ENCODE assay signal across 8 cellular contexts in genomic region chr1:92029241-92029922, GRCh38. TPM values are rescaled to one million over a fixed set of nuclear protein-coding genes. Genes with fewer than 3 reads are reported as not detected.
DNase-seq lines count a peak whose midpoint lies in the region; ATAC-seq, FAIRE-seq and TF ChIP-seq lines count a peak whose summit lies in the region.

No MANE protein-coding gene starts in this region.

- H3K9me2 ChIP-seq in PC-3 (replicated peaks; ENCODE audit: low read length), result no peaks in the 10 kb centered on the region

- H3K4me3 ChIP-seq in PC-3 (ENCODE audit: low read length) (peak overlapping the region; percentile 99), endothelial cell of umbilical vein (replicated peaks in 1 of 3; ENCODE audit: insufficient read depth in 1 of 3, low read depth in 1 of 3, low read length in 3 of 3) (peak overlapping the region; percentile 15 to 68 (median 49)), parathyroid adenoma (ENCODE audit: low read depth, low read length) (no peak overlapping the region)

- H3K4me2 ChIP-seq in PC-3 (ENCODE audit: low read length) (peak overlapping the region; percentile 93), endothelial cell of umbilical vein (ENCODE audit: insufficient read depth, low read length) (peak overlapping the region; percentile 90), parathyroid adenoma (ENCODE audit: low read length) (peak overlapping the region; percentile 69)

- H3K36me3 ChIP-seq in PC-3 (ENCODE audit: low read depth, low read length) (no peaks in the 10 kb centered on the region), endothelial cell of umbilical vein (ENCODE audit: control insufficient read depth in 2 of 2, extremely low read depth in 1 of 2, insufficient read depth in 2 of 2, low read length in 2 of 2) (no peaks in the 10 kb centered on the region), parathyroid adenoma (ENCODE audit: control insufficient read depth, insufficient read depth, low read length) (no peaks in the 10 kb centered on the region)

- TF ChIP-seq CTCF in PC-3 (conservative IDR thresholded peaks at IDR 0.05; ENCODE audit: low read depth, low read length), result no peak
- TF ChIP-seq CTCF in endothelial cell of umbilical vein (IDR thresholded peaks at IDR 0.05; ENCODE audit: extremely low read depth in 1 of 2, insufficient read depth in 1 of 2, low read depth in 1 of 2, low read length in 2 of 2), result no peak
- no peak for TF ChIP-seq CTCF in parathyroid adenoma (IDR thresholded peaks at IDR 0.05)

- H3K27ac ChIP-seq in PC-3 (ENCODE audit: low read length), result no peak overlapping the region
- peak overlapping the region; percentile 71 for H3K27ac ChIP-seq in endothelial cell of umbilical vein (ENCODE audit: insufficient read depth, low read depth, low read length)
- H3K27ac ChIP-seq in parathyroid adenoma, result no peak overlapping the region

- peaks cover 23% of the 10 kb centered on the region for H3K4me1 ChIP-seq in PC-3 (ENCODE audit: insufficient read depth, low read length)
- H3K4me1 ChIP-seq in endothelial cell of umbilical vein (ENCODE audit: control insufficient read depth, extremely low read depth, insufficient read depth, low read length), result peaks cover 21% of the 10 kb centered on the region
- no peaks in the 10 kb centered on the region for H3K4me1 ChIP-seq in parathyroid adenoma

- intact Hi-C loops in PC-3 (cut with micrococcal nuclease) (no loop called here), endothelial cell of umbilical vein (cut with micrococcal nuclease) (no loop called here)

- ATAC-seq in PC-3 (no peak), HG03108 (IDR thresholded peaks at IDR 0.05; ENCODE audit: unreplicated experiment) (no peak)

- dilution Hi-C loops in endothelial cell of umbilical vein (cut with MboI; ENCODE audit: extremely low pct_ligation_motif_present, low sequenced_read_pairs), result no loop called here

- POLR2A ChIA-PET in PC-3 (lab: Charles Lee; ENCODE audit: unreplicated experiment), result no interaction called here
- POLR2A ChIA-PET in endothelial cell of umbilical vein (lab: Charles Lee), result no interaction called here

- H3K27me3 ChIP-seq in PC-3 (ENCODE audit: low read length), result no peaks in the 10 kb centered on the region
- H3K27me3 ChIP-seq in endothelial cell of umbilical vein (ENCODE audit: control insufficient read depth in 2 of 2, insufficient read depth in 2 of 2, low read length in 2 of 2), result no peaks in the 10 kb centered on the region
- no peaks in the 10 kb centered on the region for H3K27me3 ChIP-seq in parathyroid adenoma (ENCODE audit: control insufficient read depth, insufficient read depth, low read length)

- DNase-seq in ELF-1 (ENCODE audit: low read depth, low spot score) (peak; percentile 10), PC-3 (no peak), endothelial cell of umbilical vein (ENCODE audit: low read depth, low spot score) (peak; percentile 3), frontal cortex (ENCODE audit: low spot score in 2 of 2) (no peak), RPMI8226 (no peak)
- no peak for DNase-seq in activated CD8-positive, alpha-beta memory T cell treated with anti-CD3 and anti-CD28 coated beads, Interleukin-2, amount 50 U/mL, for 4 hours

- H4K20me1 ChIP-seq in PC-3 (ENCODE audit: low read length), result no peaks in the 10 kb centered on the region
- H4K20me1 ChIP-seq in endothelial cell of umbilical vein (replicated peaks; ENCODE audit: control insufficient read depth, extremely low read depth, insufficient read depth, low read length), result no peaks in the 10 kb centered on the region

- H3K79me2 ChIP-seq in PC-3 (ENCODE audit: low read length) (no peaks in the 10 kb centered on the region), endothelial cell of umbilical vein (ENCODE audit: control insufficient read depth, insufficient read depth, low read length) (no peaks in the 10 kb centered on the region), parathyroid adenoma (no peaks in the 10 kb centered on the region)

- no peaks in the 10 kb centered on the region for H3K9me1 ChIP-seq in endothelial cell of umbilical vein (replicated peaks; ENCODE audit: control insufficient read depth, extremely low read depth, insufficient read depth, low read length)

- TSS peak; percentile 47 for BruUV-seq in PC-3 (replicated peaks; lab: Mats Ljungman, UMichigan)
- no TSS peak for BruUV-seq in endothelial cell of umbilical vein (replicated peaks; lab: Mats Ljungman, UMichigan)

- H3K9ac ChIP-seq in PC-3 (ENCODE audit: low read length) (peak overlapping the region; percentile 77), endothelial cell of umbilical vein (replicated peaks; ENCODE audit: extremely low read depth, insufficient read depth, low read length) (peak overlapping the region; percentile 78), parathyroid adenoma (no peak overlapping the region)

- CTCF ChIA-PET in PC-3 (lab: Charles Lee), result interaction anchor here (0.6 kb wide), 1 partner anchor 418 kb away, joined by 3 read pairs; no protein-coding TSS in a partner anchor
- CTCF ChIA-PET in endothelial cell of umbilical vein (lab: Charles Lee), result no interaction called here

- H3F3A ChIP-seq in PC-3 (ENCODE audit: low read length, unreplicated experiment), result no peaks in the 10 kb centered on the region

- no peak for TF ChIP-seq POLR2A in endothelial cell of umbilical vein (IDR thresholded peaks at IDR 0.05; ENCODE audit: low read depth, low read length)

- no peaks in the 10 kb centered on the region for H3K9me3 ChIP-seq in PC-3 (ENCODE audit: low read length)
- H3K9me3 ChIP-seq in endothelial cell of umbilical vein (replicated peaks; ENCODE audit: control insufficient read depth, insufficient read depth, low read length), result no peaks in the 10 kb centered on the region
- no peaks in the 10 kb centered on the region for H3K9me3 ChIP-seq in parathyroid adenoma (ENCODE audit: control insufficient read depth, low read length)

- FAIRE-seq in endothelial cell of umbilical vein (lab: Jason Lieb, UNC), result no peak
- no peak for FAIRE-seq in frontal cortex (lab: Jason Lieb, UNC)

- peak overlapping the region; percentile 94 for H2AFZ ChIP-seq in PC-3 (ENCODE audit: low read length)
- peak overlapping the region; percentile 99 for H2AFZ ChIP-seq in endothelial cell of umbilical vein (ENCODE audit: low read depth, low read length)
- peak overlapping the region; percentile 81 for H2AFZ ChIP-seq in parathyroid adenoma

TF ChIP-seq in endothelial cell of umbilical vein, 7 proteins besides CTCF, POLR2A, EP300 and RAD21:
- TF ChIP-seq MYC (IDR thresholded peaks at IDR 0.05; ENCODE audit: low read depth, low read length) (no peak), POLR2AphosphoS5 (IDR thresholded peaks at IDR 0.05; ENCODE audit: insufficient read depth, low read depth, low read length) (no peak), JUN (IDR thresholded peaks at IDR 0.05; ENCODE audit: borderline replicate concordance, insufficient read depth, insufficient read length, low read depth) (no peak), EZH2 (IDR thresholded peaks at IDR 0.05; ENCODE audit: borderline replicate concordance, low read depth, low read length, severe bottlenecking) (no peak), FOS (IDR thresholded peaks at IDR 0.05; ENCODE audit: borderline replicate concordance, insufficient read depth, low read length) (no peak), GATA2 (IDR thresholded peaks at IDR 0.05; ENCODE audit: insufficient read depth, insufficient read length, low read depth, low read length) (no peak), MAX (IDR thresholded peaks at IDR 0.05; ENCODE audit: insufficient read depth, insufficient read length) (no peak)
TF ChIP-seq in endothelial cell of umbilical vein: peak in this region for 0.

RNA-seq across cellular contexts. Expression of gene EPHX4, which starts 0.4 kb away (rescaled TPM):
- total RNA-seq in PC-3 (2014; rRNA removed) (5.9 and 8.4 TPM in 2 replicates), endothelial cell of umbilical vein (8.7 and 11.2 TPM in 2 replicates), frontal cortex (4.1 TPM)
- 4.3 and 4.5 TPM in 2 replicates for polyA plus RNA-seq in endothelial cell of umbilical vein
- polyA plus RNA-seq in endothelial cell of umbilical vein (2011; cell fraction: cytosol; rRNA removed), result 3.4 and 3.8 TPM in 2 replicates
- polyA plus RNA-seq in endothelial cell of umbilical vein (2011; cell fraction: nucleus; rRNA removed), result 1.9 and 2.8 TPM in 2 replicates
- polyA plus RNA-seq in endothelial cell of umbilical vein (2012), result 2.7 and 4.5 TPM in 2 replicates
- polyA minus RNA-seq in endothelial cell of umbilical vein, result 2.3 and 2.9 TPM in 2 replicates
- polyA minus RNA-seq in endothelial cell of umbilical vein (2011; cell fraction: cytosol; rRNA and poly(A)+ RNA removed), result not detected
- polyA minus RNA-seq in endothelial cell of umbilical vein (2011; cell fraction: nucleus; rRNA and poly(A)+ RNA removed), result 2.6 and 3.7 TPM in 2 replicates

RNA-seq across cellular contexts. Expression of gene SETSIP, which starts 45.8 kb away (rescaled TPM):
- total RNA-seq in PC-3 (2014; rRNA removed) (0.91 TPM in 1 of 2 replicates, not detected in the other), endothelial cell of umbilical vein (not detected in 2 replicates), frontal cortex (not detected)
- not detected in 2 replicates for polyA plus RNA-seq in endothelial cell of umbilical vein
- 0.08 TPM in 1 of 2 replicates, not detected in the other for polyA plus RNA-seq in endothelial cell of umbilical vein (2011; cell fraction: cytosol; rRNA removed)
- polyA plus RNA-seq in endothelial cell of umbilical vein (2011; cell fraction: nucleus; rRNA removed), result not detected in 2 replicates
- 0.61 and 1.2 TPM in 2 replicates for polyA plus RNA-seq in endothelial cell of umbilical vein (2012)
- not detected in 2 replicates for polyA minus RNA-seq in endothelial cell of umbilical vein
- polyA minus RNA-seq in endothelial cell of umbilical vein (2011; cell fraction: cytosol; rRNA and poly(A)+ RNA removed), result not detected
- not detected in 2 replicates for polyA minus RNA-seq in endothelial cell of umbilical vein (2011; cell fraction: nucleus; rRNA and poly(A)+ RNA removed)

RNA-seq across cellular contexts. Expression of gene BTBD8, which starts 50.8 kb away (rescaled TPM):
- total RNA-seq in PC-3 (2014; rRNA removed) (2.1 and 3.9 TPM in 2 replicates), endothelial cell of umbilical vein (1.5 and 1.7 TPM in 2 replicates), frontal cortex (61.1 TPM)
- polyA plus RNA-seq in endothelial cell of umbilical vein, result 0.24 and 0.36 TPM in 2 replicates
- 0.23 and 0.27 TPM in 2 replicates for polyA plus RNA-seq in endothelial cell of umbilical vein (2011; cell fraction: cytosol; rRNA removed)
- 1.3 and 1.9 TPM in 2 replicates for polyA plus RNA-seq in endothelial cell of umbilical vein (2011; cell fraction: nucleus; rRNA removed)
- polyA plus RNA-seq in endothelial cell of umbilical vein (2012), result 0.47 and 0.91 TPM in 2 replicates
- 0.73 and 1.2 TPM in 2 replicates for polyA minus RNA-seq in endothelial cell of umbilical vein
- polyA minus RNA-seq in endothelial cell of umbilical vein (2011; cell fraction: cytosol; rRNA and poly(A)+ RNA removed), result 0.82 TPM
- polyA minus RNA-seq in endothelial cell of umbilical vein (2011; cell fraction: nucleus; rRNA and poly(A)+ RNA removed), result 1.9 and 2.0 TPM in 2 replicates

Comparison
In these comparisons a context has a peak if more than half of its experiments do, and no peak if none do; other contexts are left out.
1. DNase-seq: peak in ELF-1 (single experiment) and endothelial cell of umbilical vein (single experiment); none in PC-3 (single experiment), frontal cortex (0 of 2), activated CD8-positive, alpha-beta memory T cell treated with anti-CD3 and anti-CD28 coated beads, Interleukin-2, amount 50 U/mL, for 4 hours (single experiment) and RPMI8226 (single experiment).
2. RNA of gene BTBD8, which starts 50.8 kb away (total RNA-seq): 61.1 TPM in frontal cortex (single experiment); 2.1 to 3.9 TPM in PC-3 and 1.5 to 1.7 TPM in endothelial cell of umbilical vein; every median in the first group is over 10 times any median in the second.
3. Peak in every context shown above with its lines, with median percentiles within 50 percentile points of each other: H2AFZ ChIP-seq and H3K4me2 ChIP-seq.